8 cellular contexts compared by ENCODE assay signal in genomic region chr19:1856345-1856697, GRCh38. TPM values are rescaled to one million over a fixed set of nuclear protein-coding genes. Genes with fewer than 3 reads are reported as not detected.
DNase-seq lines count a peak whose midpoint lies in the region; ATAC-seq and TF ChIP-seq lines count a peak whose summit lies in the region.

No MANE protein-coding gene starts in this region.

- H3K4me3 ChIP-seq in HL-60 (replicated peaks; ENCODE audit: insufficient read depth, low read length), result peak overlapping the region; percentile 41
- H3K4me3 ChIP-seq in mucosa of rectum (ENCODE audit: low read length in 2 of 2), result peak overlapping the region; percentile 67 to 75

- peaks cover 10% of the 10 kb centered on the region for H3K4me1 Mint-ChIP-seq in MCF 10A (ENCODE audit: insufficient read depth, unreplicated experiment)

- POLR2A ChIA-PET in MCF 10A (lab: Yijun Ruan, JAX), result interaction anchor here (0.7 to 2.7 kb wide), 3 partner anchors 8 to 28 kb away, joined by 4 to 9 read pairs (median 5); no protein-coding TSS in a partner anchor

- TF ChIP-seq CTCF in 22Rv1 (IDR thresholded peaks at IDR 0.05), result no peak
- TF ChIP-seq CTCF in HL-60 (IDR thresholded peaks at IDR 0.05; ENCODE audit: insufficient read depth, low read length), result no peak
- TF ChIP-seq CTCF in MCF 10A (IDR thresholded peaks at IDR 0.05; ENCODE audit: unreplicated experiment), result no peak

- H3K27ac ChIP-seq in 22Rv1 (peak overlapping the region; percentile 93), HL-60 (replicated peaks) (peak overlapping the region; percentile 99), mucosa of rectum (ENCODE audit: low read depth in 2 of 2, low read length in 2 of 2) (peak overlapping the region; percentile 98 to 99)

- H3K27me3 ChIP-seq in HL-60 (ENCODE audit: insufficient read depth, poor library complexity, severe bottlenecking), result no peaks in the 10 kb centered on the region
- H3K27me3 ChIP-seq in mucosa of rectum (ENCODE audit: control insufficient read depth in 2 of 2, insufficient read depth in 2 of 2, low read length in 2 of 2), result no peaks in the 10 kb centered on the region

- H3K4me3 Mint-ChIP-seq in MCF 10A (ENCODE audit: unreplicated experiment), result peak overlapping the region; percentile 35

- CTCF ChIA-PET in MCF 10A (lab: Yijun Ruan, JAX), result interaction anchor here (0.6 kb wide), 1 partner anchor 1103 kb away, joined by 4 read pairs; no protein-coding TSS in a partner anchor

- intact Hi-C loops in MCF 10A (cut with micrococcal nuclease), result no loop called here

- BruUV-seq in MCF 10A (replicated peaks; lab: Mats Ljungman, UMichigan), result no TSS peak

- peak in 1 of 2 experiments; percentile 47 for DNase-seq in HL-60 (ENCODE audit: low read depth in 1 of 2, low spot score in 1 of 2)
- no peak for DNase-seq in MCF 10A (ENCODE audit: unreplicated experiment)

- ATAC-seq in HG02870 (IDR thresholded peaks at IDR 0.05; ENCODE audit: unreplicated experiment) (no peak), HG02973 (IDR thresholded peaks at IDR 0.05; ENCODE audit: unreplicated experiment) (no peak), HG02852 (IDR thresholded peaks at IDR 0.05; ENCODE audit: unreplicated experiment) (no peak), GM18498 (IDR thresholded peaks at IDR 0.05; ENCODE audit: unreplicated experiment) (no peak)

- no peaks in the 10 kb centered on the region for H3K27me3 Mint-ChIP-seq in MCF 10A (ENCODE audit: insufficient read depth, unreplicated experiment)

- no peaks in the 10 kb centered on the region for H3K9me3 Mint-ChIP-seq in MCF 10A (ENCODE audit: unreplicated experiment)

- H3K9ac ChIP-seq in mucosa of rectum (ENCODE audit: low read depth in 1 of 2, low read length in 2 of 2), result peak overlapping the region; percentile 77 to 89

- no peaks in the 10 kb centered on the region for H3K36me3 ChIP-seq in mucosa of rectum (ENCODE audit: control insufficient read depth in 2 of 2, insufficient read depth in 2 of 2, low read length in 2 of 2)

- no peak overlapping the region for H3K27ac Mint-ChIP-seq in MCF 10A (ENCODE audit: low read depth, unreplicated experiment)

- H3K4me1 ChIP-seq in mucosa of rectum (ENCODE audit: control insufficient read depth in 2 of 2, insufficient read depth in 2 of 2, low read length in 2 of 2), result peaks cover 74 to 82% of the 10 kb centered on the region in 2 donors

- H3K36me3 Mint-ChIP-seq in MCF 10A (ENCODE audit: insufficient read depth, unreplicated experiment), result peaks cover under 1% of the 10 kb centered on the region

- no peaks in the 10 kb centered on the region for H3K9me3 ChIP-seq in mucosa of rectum (ENCODE audit: control insufficient read depth in 2 of 2, low read length in 2 of 2)

RNA-seq across cellular contexts. Expression of gene KLF16, which starts 7.1 kb away (rescaled TPM):
- 27.0 and 45.5 TPM in 2 replicates for total RNA-seq in MCF 10A (2022)

RNA-seq across cellular contexts. Expression of gene REXO1, which starts 8.0 kb away (rescaled TPM):
- total RNA-seq in MCF 10A (2022), result 28.7 and 36.4 TPM in 2 replicates

RNA-seq across cellular contexts. Expression of gene ABHD17A, which starts 29.0 kb away (rescaled TPM):
- 38.9 and 39.5 TPM in 2 replicates for total RNA-seq in MCF 10A (2022)

RNA-seq across cellular contexts. Expression of gene ATP8B3, which starts 44.2 kb away (rescaled TPM):
- total RNA-seq in MCF 10A (2022), result 5.6 and 9.3 TPM in 2 replicates

RNA-seq across cellular contexts. Expression of gene ADAT3, which starts 48.9 kb away (rescaled TPM):
- total RNA-seq in MCF 10A (2022), result 6.8 and 6.9 TPM in 2 replicates
